In genomic region chr9:127854169-127854833, GRCh38 we compare ENCODE assay signal across 8 cellular contexts. TPM values are rescaled to one million over a fixed set of nuclear protein-coding genes. Genes with fewer than 3 reads are reported as not detected.
DNase-seq lines count a peak whose midpoint lies in the region; ATAC-seq and TF ChIP-seq lines count a peak whose summit lies in the region.

ENG (minus strand) TSS chr9:127854658; CDS start chr9:127854355, 303 bp downstream.

- ATAC-seq in GM19395 (IDR thresholded peaks at IDR 0.05; ENCODE audit: unreplicated experiment) (no peak), HG03097 (IDR thresholded peaks at IDR 0.05; ENCODE audit: low FRiP score, unreplicated experiment) (no peak)

- no peak for TF ChIP-seq CTCF in RWPE1 (conservative IDR thresholded peaks at IDR 0.05; ENCODE audit: low read depth)
- no peak for TF ChIP-seq CTCF in colonic mucosa (IDR thresholded peaks at IDR 0.05)
- TF ChIP-seq CTCF in liver (IDR thresholded peaks at IDR 0.05; ENCODE audit: low read depth, low read length, missing input control), result no peak

- H3K36me3 ChIP-seq in colonic mucosa, result no peaks in the 10 kb centered on the region
- no peaks in the 10 kb centered on the region for H3K36me3 ChIP-seq in liver (ENCODE audit: control insufficient read depth in 4 of 4, insufficient read depth in 3 of 4, low read depth in 1 of 4, low read length in 3 of 4)
- H3K36me3 ChIP-seq in subcutaneous abdominal adipose tissue (ENCODE audit: control insufficient read depth in 5 of 5, insufficient read depth in 5 of 5, low read length in 5 of 5), result peaks cover 0 to 19% (median 5%) of the 10 kb centered on the region in 5 donors

- CTCF ChIA-PET in RWPE1 (lab: Yijun Ruan, JAX), result interaction anchor here (0.5 to 3.2 kb wide), 3 partner anchors 10 to 50 kb away, joined by 3 to 24 read pairs (median 6); no protein-coding TSS in a partner anchor

- WGBS in liver, result 55% methylated on average over 37 of the region's 37 CpGs

- peak within 1 kb of the TSS; percentile 71 for H3K27ac ChIP-seq in RWPE1
- peak within 1 kb of the TSS; percentile 74 for H3K27ac ChIP-seq in colonic mucosa
- peak within 1 kb of the TSS; percentile 78 to 81 for H3K27ac ChIP-seq in liver (ENCODE audit: low read depth in 1 of 2, low read length in 2 of 2)
- H3K27ac ChIP-seq in subcutaneous abdominal adipose tissue (ENCODE audit: low read depth, low read length), result peak within 1 kb of the TSS; percentile 90

- H3K4me3 ChIP-seq in colonic mucosa (peak within 1 kb of the TSS; percentile 37), liver (ENCODE audit: low read depth in 1 of 3, low read length in 3 of 3) (peak within 1 kb of the TSS; percentile 53 to 61 (median 59)), subcutaneous abdominal adipose tissue (ENCODE audit: low read depth in 1 of 5, low read length in 5 of 5) (peak within 1 kb of the TSS; percentile 77 to 96 (median 87))

- H3K4me1 ChIP-seq in colonic mucosa, result peaks cover 8% of the 10 kb centered on the region
- H3K4me1 ChIP-seq in liver (ENCODE audit: control insufficient read depth in 4 of 4, insufficient read depth in 4 of 4, low read length in 3 of 4), result peaks cover 0 to 9% (median 1%) of the 10 kb centered on the region in 4 donors
- H3K4me1 ChIP-seq in subcutaneous abdominal adipose tissue (ENCODE audit: control insufficient read depth in 5 of 5, insufficient read depth in 5 of 5, low read length in 5 of 5), result peaks cover 7 to 89% (median 79%) of the 10 kb centered on the region in 5 donors

- peak in 1 of 2 donors; percentile 5 for TF ChIP-seq RAD21 in liver (IDR thresholded peaks at IDR 0.05)

- POLR2A ChIA-PET in RWPE1 (lab: Yijun Ruan, JAX; ENCODE audit: low non-redundant PET), result no interaction called here

- no peaks in the 10 kb centered on the region for H3K27me3 ChIP-seq in colonic mucosa
- H3K27me3 ChIP-seq in liver (ENCODE audit: control insufficient read depth in 4 of 4, insufficient read depth in 4 of 4, low read length in 3 of 4), result no peaks in the 10 kb centered on the region
- no peaks in the 10 kb centered on the region for H3K27me3 ChIP-seq in subcutaneous abdominal adipose tissue (ENCODE audit: control insufficient read depth in 5 of 5, insufficient read depth in 4 of 5, low read length in 5 of 5)

- peak within 1 kb of the TSS; percentile 12 to 86 for H3K9ac ChIP-seq in colonic mucosa (ENCODE audit: low read depth in 2 of 2, low read length in 2 of 2)
- peak within 1 kb of the TSS; percentile 21 to 64 for H3K9ac ChIP-seq in liver (ENCODE audit: low read depth in 1 of 2, low read length in 2 of 2)
- peak within 1 kb of the TSS; percentile 42 to 89 (median 87) for H3K9ac ChIP-seq in subcutaneous abdominal adipose tissue (ENCODE audit: low read length in 5 of 5)

- DNase-seq in ELR (ENCODE audit: low read depth) (peak; percentile 84), RWPE1 (ENCODE audit: low spot score) (peak; percentile 64), colonic mucosa (peak; percentile 64), NCI-H510A treated with DMSO at 0.1 percent for 48 hours (lab: John Stamatoyannopoulos, UW) (no peak)

- H3K9me3 ChIP-seq in colonic mucosa (peaks cover 3% of the 10 kb centered on the region), liver (ENCODE audit: control insufficient read depth in 4 of 4, low read length in 3 of 4) (peaks cover 0 to 5% (median 1%) of the 10 kb centered on the region in 4 donors), subcutaneous abdominal adipose tissue (ENCODE audit: control insufficient read depth in 5 of 5, low read length in 5 of 5) (peaks cover 0 to 4% (median 3%) of the 10 kb centered on the region in 5 donors)

- intact Hi-C loops in colonic mucosa (cut with DNase I), result no loop called here

TF ChIP-seq in liver, 16 proteins besides CTCF, POLR2A, EP300 and RAD21:
- TF ChIP-seq NR2F2 (IDR thresholded peaks at IDR 0.05) (no peak), JUND (IDR thresholded peaks at IDR 0.05) (no peak), YY1 (IDR thresholded peaks at IDR 0.05) (no peak)

RNA-seq across cellular contexts. Expression of gene ENG, which starts in this region (rescaled TPM):
- total RNA-seq in colonic mucosa (10 to 100 TPM; 15.4 to 34.5 TPM), liver (10 to 100 TPM; 12.8 to 23.5 TPM)
- polyA plus RNA-seq in liver, result 10 to 100 TPM; 25.0 to 91.3 TPM

Comparison
In these comparisons a context has a peak if more than half of its experiments do, and no peak if none do; other contexts are left out.
1. H3K4me3 ChIP-seq: peak in every context shown above with its lines; median percentile 87 in subcutaneous abdominal adipose tissue; 59 in liver; 37 in colonic mucosa.